In genomic region chr4:186943607-186943908, GRCh38 we compare ENCODE assay signal across 16 cellular contexts.
"Had no signal": no experiment of that assay in that cellular context is flagged by ENCODE, and none has a peak within 500 bp of the region (broad histone marks: within the 10 kb centered on the region; RNA-seq: fewer than 3 reads in every experiment).

No MANE protein-coding gene starts in this region.

- DNase-seq: activated CD8-positive, alpha-beta memory T cell treated with anti-CD3 and anti-CD28 coated beads for 24 hours; activated CD8-positive, alpha-beta memory T cell treated with anti-CD3 and anti-CD28 coated beads, Interleukin-2, amount 50 U/mL, for 4 hours; activated naive CD4-positive, alpha-beta T cell; activated naive CD8-positive, alpha-beta T cell treated with anti-CD3 and anti-CD28 coated beads, Interleukin-2, amount 10 ng/mL, durations not matched to agents 7 days and 5 days; activated T-cell treated with anti-CD3 and anti-CD28 coated beads, Interleukin-2, amount 50 U/mL, for 24 hours; amniotic stem cell; immature natural killer cell; left lung; natural killer cell; psoas muscle; stimulated activated CD4-positive, alpha-beta T cell treated with anti-CD3 and anti-CD28 coated beads, Interleukin-12 subunit alpha, Interleukin-12 subunit beta, amount 100 ng/mL, for 4 hours; stimulated activated CD4-positive, alpha-beta T cell treated with anti-CD3 and anti-CD28 coated beads, Interleukin-4, amount 100 ng/mL, for 4 hours; stimulated activated naive CD8-positive, alpha-beta T cell treated with anti-CD3 and anti-CD28 coated beads, Interleukin-15, amount 100 ng/mL, for 72 hours; tibial artery had no signal

- ATAC-seq: activated T-helper 17 cell treated with anti-CD3 and anti-CD28 coated beads, Interleukin-2, amount 50 U/mL, for 72 hours; left lung; natural killer cell; pancreas; psoas muscle; stimulated activated naive CD8-positive, alpha-beta T cell treated with anti-CD3 and anti-CD28 coated beads, Interleukin-15, amount 100 ng/mL, for 72 hours had no signal
